In genomic region chr10:132408367-132408781, GRCh38 we compare ENCODE assay signal across 1 cellular context.
TF ChIP-seq lines count a peak whose summit lies in the region.

No MANE protein-coding gene starts in this region.

TF ChIP-seq in HepG2, 621 proteins besides CTCF, POLR2A, EP300 and RAD21 (continued from another document):
- TF ChIP-seq ATF2 (CRISPR knock-in tag; IDR thresholded peaks at IDR 0.05) (no peak), ZNF318 (CRISPR knock-in tag; IDR thresholded peaks at IDR 0.05) (no peak), TCF7 (IDR thresholded peaks at IDR 0.05; ENCODE audit: low read depth) (no peak), ZNF331 (CRISPR knock-in tag; IDR thresholded peaks at IDR 0.05) (no peak), ZFP91 (CRISPR knock-in tag; IDR thresholded peaks at IDR 0.05; ENCODE audit: borderline replicate concordance) (peak; percentile 25; the same call in 1 of the 2 replicates), ARNT (IDR thresholded peaks at IDR 0.05) (no peak), ZNF572 (CRISPR knock-in tag; IDR thresholded peaks at IDR 0.05) (no peak), ZNF275 (CRISPR knock-in tag; IDR thresholded peaks at IDR 0.05; ENCODE audit: borderline replicate concordance) (no peak), RBFOX2 (IDR thresholded peaks at IDR 0.05; ENCODE audit: low read depth, low read length) (0 out of 2 replicates have a peak, but pooled peaks have one; percentile 20), BHLHE40 (IDR thresholded peaks at IDR 0.05; ENCODE audit: low read length) (no peak), FOXA1 (IDR thresholded peaks at IDR 0.05) (no peak), FOXA1 (CRISPR knock-in tag; IDR thresholded peaks at IDR 0.05) (no peak), HOXD1 (CRISPR knock-in tag; IDR thresholded peaks at IDR 0.05) (no peak), ATF5 (CRISPR knock-in tag; IDR thresholded peaks at IDR 0.05; ENCODE audit: low read depth) (no peak), ETV5 (CRISPR knock-in tag; IDR thresholded peaks at IDR 0.05; ENCODE audit: borderline replicate concordance) (no peak), SMAD3 (CRISPR knock-in tag; IDR thresholded peaks at IDR 0.05) (no peak), GPN1 (CRISPR knock-in tag; IDR thresholded peaks at IDR 0.05; ENCODE audit: borderline replicate concordance) (no peak)
